8 cellular contexts compared by ENCODE assay signal in the genomic region with DNA sequence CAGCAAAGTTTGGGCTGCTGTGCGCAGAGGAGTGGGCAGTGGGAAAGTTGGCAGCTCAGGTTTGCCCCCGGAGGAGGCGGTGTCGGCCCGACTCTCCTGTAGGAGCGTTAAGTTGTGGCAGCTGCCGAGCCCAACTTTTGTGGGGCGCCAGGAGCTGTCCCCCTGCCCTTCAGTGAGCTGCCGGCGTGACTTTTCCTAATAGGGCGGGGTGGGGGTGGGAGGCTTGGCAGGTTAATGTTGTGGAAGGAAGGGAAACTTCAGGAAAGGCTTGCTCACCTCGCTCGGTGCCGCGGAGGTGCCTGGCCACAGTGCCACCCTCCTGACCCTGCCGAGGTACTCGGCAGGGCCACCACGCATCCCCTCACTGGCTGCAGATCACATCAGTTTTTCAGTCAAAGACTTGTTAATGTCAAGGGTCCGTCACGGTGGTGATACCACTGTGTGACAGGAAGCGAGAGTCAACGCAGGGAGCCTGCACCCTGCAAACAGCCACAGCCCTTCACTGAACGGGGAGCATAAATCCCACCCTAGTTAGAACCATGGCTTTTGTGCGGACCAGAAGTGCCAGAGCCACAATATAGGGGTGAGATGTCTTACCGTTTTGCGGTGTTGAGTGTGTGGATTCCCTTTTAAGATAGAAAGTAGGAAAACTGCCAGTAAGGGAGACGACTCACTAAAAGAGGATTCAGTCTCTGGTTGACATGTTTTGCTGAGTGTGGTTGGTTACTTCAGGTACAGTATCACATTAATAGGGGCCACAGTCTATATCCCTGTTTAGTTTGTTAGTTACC. TPM values are rescaled to one million over a fixed set of nuclear protein-coding genes. Genes with fewer than 3 reads are reported as not detected.
DNase-seq lines count a peak whose midpoint lies in the region; ATAC-seq and TF ChIP-seq lines count a peak whose summit lies in the region.

No MANE protein-coding gene starts in this region.

- peak overlapping the region; percentile 17 for H3K9ac ChIP-seq in iPS-15b (ENCODE audit: low read depth, low read length)

- no peaks in the 10 kb centered on the region for H3K36me3 ChIP-seq in iPS-15b (ENCODE audit: control insufficient read depth, insufficient read depth, low read length)
- H3K36me3 ChIP-seq in gastrocnemius medialis = no peaks in the 10 kb centered on the region

- peaks cover 2% of the 10 kb centered on the region for H3K4me1 ChIP-seq in iPS-15b (ENCODE audit: control insufficient read depth, insufficient read depth, low read length)
- H3K4me1 ChIP-seq in gastrocnemius medialis = peaks cover 59 to 69% of the 10 kb centered on the region in 2 donors

- no peak for DNase-seq in AG09309 (ENCODE audit: low read depth)
- peak; percentile 12 to 65 (median 33) for DNase-seq in T-helper 1 cell
- peak in 40 of 58 donors; percentile 6 to 74 (median 52) for DNase-seq in anterior cingulate cortex (lab: John Stamatoyannopoulos, UW)
- DNase-seq in gastrocnemius medialis = peak; percentile 7 to 49

- H3K4me3 ChIP-seq in AG09309 (ENCODE audit: control insufficient read depth, low read depth, low read length) (peak overlapping the region; percentile 77), iPS-15b (ENCODE audit: low read depth, low read length) (peak overlapping the region; percentile 50), gastrocnemius medialis (peak overlapping the region; percentile 71 to 91 (median 89))

- TF ChIP-seq CTCF in AG09309 (IDR thresholded peaks at IDR 0.05; ENCODE audit: control insufficient read depth, insufficient read depth, low read depth, low read length, missing control alignments) = no peak
- TF ChIP-seq CTCF in gastrocnemius medialis (IDR thresholded peaks at IDR 0.05 in 4 of 5, conservative IDR thresholded peaks at IDR 0.05 in 1 of 5) = no peak

- H3K9me3 ChIP-seq in iPS-15b (ENCODE audit: control insufficient read depth, insufficient read depth, low read length) = no peaks in the 10 kb centered on the region
- no peaks in the 10 kb centered on the region for H3K9me3 ChIP-seq in gastrocnemius medialis

- in situ Hi-C loops in gastrocnemius medialis (cut with MboI; ENCODE audit: low sequenced_read_pairs in 4 of 4) = no loop called here

- intact Hi-C loops in gastrocnemius medialis (cut with DNase I; ENCODE audit: low total_unique reads) = loop anchor here (1.0 kb wide), 1 partner anchor 67 kb away; no protein-coding TSS in a partner anchor

- ATAC-seq in GM19025 (IDR thresholded peaks at IDR 0.05; ENCODE audit: low read depth, unreplicated experiment) (peak; percentile 12), HG03342 (IDR thresholded peaks at IDR 0.05; ENCODE audit: unreplicated experiment) (peak; percentile 33), gastrocnemius medialis (peak; percentile 11 to 12), HG02763 (IDR thresholded peaks at IDR 0.05; ENCODE audit: unreplicated experiment) (no peak)

- peaks cover 9% of the 10 kb centered on the region for H3K27me3 ChIP-seq in iPS-15b (ENCODE audit: control insufficient read depth, insufficient read depth, low read length)
- H3K27me3 ChIP-seq in gastrocnemius medialis = no peaks in the 10 kb centered on the region

- no peak for TF ChIP-seq POLR2A in gastrocnemius medialis (IDR thresholded peaks at IDR 0.05)

- H3K27ac ChIP-seq in gastrocnemius medialis = peak overlapping the region; percentile 96 to 100 (median 98)

RNA-seq across cellular contexts. Expression of a gene that starts 0.7 kb away (rescaled TPM):
- 10 to 100 TPM; 31.9 to 48.7 (median 33.1) TPM for total RNA-seq in gastrocnemius medialis
